In genomic region chr16:1789643-1790045, GRCh38 we compare ENCODE assay signal across 1 cellular context.
A peak's percentile ranks its signal among the peaks of the same experiment; 100 is the strongest.
TF ChIP-seq lines count a peak whose summit lies in the region.

No MANE protein-coding gene starts in this region.

TF ChIP-seq in K562, 482 proteins besides CTCF, POLR2A, EP300 and RAD21:
- TF ChIP-seq ESRRB (CRISPR knock-in tag; IDR thresholded peaks at IDR 0.05; ENCODE audit: borderline replicate concordance) (no peak), ZBTB33 (CRISPR knock-in tag; IDR thresholded peaks at IDR 0.05) (0 out of 2 replicates have a peak, but pooled peaks have one; percentile 11), EGR1 (conservative IDR thresholded peaks at IDR 0.05) (peak; percentile 33)
TF ChIP-seq in K562: peak in this region for 2.
